12 cellular contexts compared by ENCODE assay signal in the genomic region with DNA sequence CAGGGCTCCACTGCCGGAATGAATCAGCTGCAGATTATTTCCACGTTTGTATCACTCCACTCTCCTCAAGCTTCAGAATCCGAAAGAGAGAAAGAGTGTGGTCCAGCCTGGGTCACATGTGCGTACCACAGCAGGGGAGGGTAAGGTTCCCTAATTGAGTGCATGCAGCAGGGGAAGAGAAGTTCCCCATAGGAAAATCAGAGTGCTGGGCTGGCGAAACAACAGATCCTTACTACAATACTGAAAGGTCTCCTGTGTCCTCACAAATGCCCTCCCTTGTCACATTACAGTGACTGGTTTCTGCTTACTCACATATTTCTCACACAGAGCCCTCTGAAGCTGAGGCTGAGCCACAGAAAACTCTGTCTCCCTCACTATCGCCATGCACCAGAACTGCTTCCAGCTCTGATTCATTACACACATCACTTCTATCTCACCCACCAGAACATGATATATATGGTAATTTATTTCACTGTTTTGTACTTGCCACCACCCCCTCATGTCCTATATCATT.
DNase-seq lines count a peak whose midpoint lies in the region; ATAC-seq and TF ChIP-seq lines count a peak whose summit lies in the region.
"Had no signal": no experiment of that assay in that cellular context is flagged by ENCODE, and none has a peak within 500 bp of the region (broad histone marks: within the 10 kb centered on the region; RNA-seq: fewer than 3 reads in every experiment).

No MANE protein-coding gene starts in this region.

- H3K4me3 ChIP-seq in AG04449 (ENCODE audit: low read depth, low read length) (peak overlapping the region; percentile 28; the same call in 1 of the 2 replicates), HAP-1 (no peak overlapping the region)
- H3K4me3 ChIP-seq: adrenal gland had no signal

- no peaks in the 10 kb centered on the region for H3K4me1 Mint-ChIP-seq in activated naive CD8-positive, alpha-beta T cell treated with anti-CD3 and anti-CD28 coated beads, Interleukin-2, amount 50 U/mL, for 24 hours
- H3K4me1 Mint-ChIP-seq: naive thymus-derived CD4-positive, alpha-beta T cell had no signal

- ATAC-seq in HG02870 (IDR thresholded peaks at IDR 0.05; ENCODE audit: unreplicated experiment) (peak; percentile 54), GM19455 (IDR thresholded peaks at IDR 0.05; ENCODE audit: unreplicated experiment) (no peak)
- no peak for ATAC-seq in activated naive CD8-positive, alpha-beta T cell treated with anti-CD3 and anti-CD28 coated beads, Interleukin-2, amount 50 U/mL, for 24 hours
- ATAC-seq: naive thymus-derived CD4-positive, alpha-beta T cell had no signal

- H3K27me3 Mint-ChIP-seq in activated naive CD8-positive, alpha-beta T cell treated with anti-CD3 and anti-CD28 coated beads, Interleukin-2, amount 50 U/mL, for 24 hours, result no peaks in the 10 kb centered on the region
- H3K27me3 Mint-ChIP-seq: naive thymus-derived CD4-positive, alpha-beta T cell; stimulated activated naive CD8-positive, alpha-beta T cell treated with anti-CD3 and anti-CD28 coated beads, Interleukin-15, Interleukin-2, amounts not matched to agents 100 ng/mL and 50 ng/mL, for 24 hours had no signal

- in situ Hi-C loops in HAP-1 (cut with MboI; ENCODE audit: low sequenced_read_pairs), result no loop called here

- CTCF ChIA-PET in AG04449 (lab: Yijun Ruan, JAX), result no interaction called here

- H3K4me3 Mint-ChIP-seq in activated naive CD8-positive, alpha-beta T cell treated with anti-CD3 and anti-CD28 coated beads, Interleukin-2, amount 50 U/mL, for 24 hours, result no peak overlapping the region
- H3K4me3 Mint-ChIP-seq: naive thymus-derived CD4-positive, alpha-beta T cell; stimulated activated naive CD8-positive, alpha-beta T cell treated with anti-CD3 and anti-CD28 coated beads, Interleukin-15, Interleukin-2, amounts not matched to agents 100 ng/mL and 50 ng/mL, for 24 hours had no signal

- H3K9me3 ChIP-seq in HAP-1, result no peaks in the 10 kb centered on the region
- H3K9me3 ChIP-seq: adrenal gland had no signal

- POLR2A ChIA-PET in AG04449 (lab: Yijun Ruan, JAX), result interaction anchor here (0.6 to 0.8 kb wide), 2 partner anchors 28 to 55 kb away, joined by 3 to 9 read pairs; no protein-coding TSS in a partner anchor

- H3K27me3 ChIP-seq in HAP-1 (ENCODE audit: low read depth), result no peaks in the 10 kb centered on the region
- H3K27me3 ChIP-seq: adrenal gland had no signal

- DNase-seq in AG04449 (ENCODE audit: low read depth, low spot score) (no peak), midbrain (lab: John Stamatoyannopoulos, UW) (peak; percentile 24), HAP-1 (ENCODE audit: low spot score in 2 of 2) (no peak), SHP77 (lab: John Stamatoyannopoulos, UW) (no peak)
- DNase-seq in activated naive CD8-positive, alpha-beta T cell treated with anti-CD3 and anti-CD28 coated beads, Interleukin-2, amount 50 U/mL, for 24 hours, result no peak
- DNase-seq: naive thymus-derived CD4-positive, alpha-beta T cell; NCI-H1694 treated with DMSO at 0.1 percent for 48 hours had no signal

- no peaks in the 10 kb centered on the region for H3K36me3 Mint-ChIP-seq in activated naive CD8-positive, alpha-beta T cell treated with anti-CD3 and anti-CD28 coated beads, Interleukin-2, amount 50 U/mL, for 24 hours (ENCODE audit: low read depth)
- H3K36me3 Mint-ChIP-seq: naive thymus-derived CD4-positive, alpha-beta T cell had no signal

- no peak overlapping the region for H3K27ac Mint-ChIP-seq in activated naive CD8-positive, alpha-beta T cell treated with anti-CD3 and anti-CD28 coated beads, Interleukin-2, amount 50 U/mL, for 24 hours
- H3K27ac Mint-ChIP-seq: naive thymus-derived CD4-positive, alpha-beta T cell; stimulated activated naive CD8-positive, alpha-beta T cell treated with anti-CD3 and anti-CD28 coated beads, Interleukin-15, Interleukin-2, amounts not matched to agents 100 ng/mL and 50 ng/mL, for 24 hours had no signal

- H3K27ac ChIP-seq in angular gyrus (ENCODE audit: low read depth, low read length), result peak overlapping the region; percentile 50
- H3K27ac ChIP-seq: adrenal gland had no signal

- peaks cover 12% of the 10 kb centered on the region for H3K9me3 Mint-ChIP-seq in activated naive CD8-positive, alpha-beta T cell treated with anti-CD3 and anti-CD28 coated beads, Interleukin-2, amount 50 U/mL, for 24 hours

- no peak for TF ChIP-seq CTCF in AG04449 (IDR thresholded peaks at IDR 0.05; ENCODE audit: insufficient read depth, low read length, missing control alignments)

- H3K4me1 ChIP-seq in HAP-1, result no peaks in the 10 kb centered on the region
- H3K4me1 ChIP-seq: adrenal gland had no signal

- H3K36me3 ChIP-seq in HAP-1 (replicated peaks), result no peaks in the 10 kb centered on the region
- H3K36me3 ChIP-seq: adrenal gland had no signal
